ENCODE assay signal across 10 cellular contexts in the genomic region with DNA sequence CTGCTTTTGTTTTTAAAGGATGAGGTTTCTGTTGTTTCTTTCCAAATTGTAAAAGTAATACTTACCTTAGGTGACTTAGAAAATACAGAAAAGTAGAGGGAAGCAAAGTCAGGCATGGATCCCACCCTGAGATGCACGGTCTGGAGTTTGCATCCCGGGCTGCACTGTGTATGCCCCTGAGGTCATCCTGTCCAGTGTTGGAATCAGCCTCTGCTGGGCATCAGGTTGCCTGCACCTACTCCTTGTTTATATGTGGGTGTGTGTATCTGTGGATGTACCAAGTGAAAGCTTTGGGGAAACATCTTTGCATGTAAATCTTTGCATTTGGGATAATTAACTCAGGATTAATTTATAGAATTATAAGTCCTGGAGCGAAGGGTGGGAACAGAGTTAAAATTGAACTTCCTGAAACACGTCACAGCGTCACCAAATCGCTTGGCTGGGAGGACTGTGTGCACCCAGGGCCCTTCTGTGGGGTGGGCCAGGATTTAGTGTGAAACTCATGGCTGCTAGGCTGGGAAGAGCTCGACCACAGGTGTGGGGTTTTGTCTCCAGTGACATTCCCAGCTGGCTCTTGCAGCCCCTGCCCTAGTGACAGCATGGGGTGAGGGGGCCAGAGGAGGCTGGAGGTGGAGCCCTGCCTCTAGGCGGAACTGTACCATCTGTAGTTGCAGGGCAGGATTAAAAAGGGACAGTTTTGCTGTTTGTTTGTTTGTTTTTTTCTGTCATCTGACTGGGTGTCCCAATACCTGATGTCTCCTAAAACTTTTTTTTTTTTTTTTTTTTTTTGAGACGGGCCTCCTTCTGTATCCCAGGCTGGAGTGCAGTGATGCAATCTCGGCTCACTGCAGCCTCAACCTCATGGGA. TPM values are rescaled to one million over a fixed set of nuclear protein-coding genes. Genes with fewer than 3 reads are reported as not detected.
DNase-seq lines count a peak whose midpoint lies in the region; ATAC-seq, FAIRE-seq and TF ChIP-seq lines count a peak whose summit lies in the region.
"Had no signal": no experiment of that assay in that cellular context is flagged by ENCODE, and none has a peak within 500 bp of the region (broad histone marks: within the 10 kb centered on the region; RNA-seq: fewer than 3 reads in every experiment).

No MANE protein-coding gene starts in this region.

- H3K36me3 ChIP-seq in esophagus muscularis mucosa (no peaks in the 10 kb centered on the region), ovary (no peaks in the 10 kb centered on the region)

- TF ChIP-seq CTCF in AG10803 (conservative IDR thresholded peaks at IDR 0.05; ENCODE audit: low read length): no peak
- TF ChIP-seq CTCF in esophagus muscularis mucosa (IDR thresholded peaks at IDR 0.05): no peak
- TF ChIP-seq CTCF in ovary (IDR thresholded peaks at IDR 0.05): no peak

- H3K27ac ChIP-seq in esophagus muscularis mucosa (replicated peaks in 1 of 4): peak overlapping the region; percentile 92 to 97 (median 96)
- H3K27ac ChIP-seq in ovary: peak overlapping the region; percentile 86 to 91

- H3K4me1 ChIP-seq in esophagus muscularis mucosa: peaks cover 65 to 93% (median 83%) of the 10 kb centered on the region in 4 donors
- peaks cover 25% of the 10 kb centered on the region for H3K4me1 ChIP-seq in ovary (ENCODE audit: insufficient read depth)

- H3K4me3 ChIP-seq in AG10803 (ENCODE audit: low read length) (no peak overlapping the region), esophagus muscularis mucosa (peak overlapping the region; percentile 47 to 55 (median 52)), ovary (no peak overlapping the region)

- ATAC-seq in GM21423 (IDR thresholded peaks at IDR 0.05; ENCODE audit: unreplicated experiment) (no peak), HG02852 (IDR thresholded peaks at IDR 0.05; ENCODE audit: unreplicated experiment) (no peak)
- ATAC-seq: stimulated activated effector memory CD8-positive, alpha-beta T cell treated with anti-CD3 and anti-CD28 coated beads, Interleukin-12 subunit alpha, Interleukin-12 subunit beta, amount 100 ng/mL, for 72 hours had no signal

- WGBS in esophagus muscularis mucosa: 73% methylated on average over 10 of the region's 10 CpGs
- 77 to 85% (median 79%) methylated on average over 10 of the region's 10 CpGs for WGBS in ovary, 3 donors

- H3K9me3 ChIP-seq in esophagus muscularis mucosa (no peaks in the 10 kb centered on the region), ovary (no peaks in the 10 kb centered on the region)

- H3K27me3 ChIP-seq in esophagus muscularis mucosa: no peaks in the 10 kb centered on the region
- no peaks in the 10 kb centered on the region for H3K27me3 ChIP-seq in ovary

- DNase-seq in AG10803 (ENCODE audit: low read depth) (peak; percentile 7), RCC 7860 (ENCODE audit: low spot score) (peak; percentile 59), esophagus muscularis mucosa (ENCODE audit: extremely low spot score) (no peak), ovary (no peak), NOMO-1 treated with dmso at 0.1 percent for 144 hours (lab: John Stamatoyannopoulos, UW; ENCODE audit: unreplicated experiment) (no peak)
- DNase-seq in activated CD4-positive, alpha-beta T cell treated with anti-CD3 and anti-CD28 coated beads, Interleukin-2, amount 50 U/mL, for 1 hour: no peak
- DNase-seq: COR-L47 had no signal

- TF ChIP-seq POLR2A in esophagus muscularis mucosa (IDR thresholded peaks at IDR 0.05; ENCODE audit: low read depth) (no peak), ovary (IDR thresholded peaks at IDR 0.05) (no peak)

- intact Hi-C loops in esophagus muscularis mucosa (cut with DNase I): loop anchor here (2.0 kb wide), 1 partner anchor 27 kb away; no protein-coding TSS in a partner anchor
- intact Hi-C loops in ovary (cut with DNase I): loop anchor here in 1 of 4 donors (2.0 kb wide), 1 partner anchor 29 kb away; a partner anchor contains a TSS

- no peak for TF ChIP-seq EP300 in esophagus muscularis mucosa (IDR thresholded peaks at IDR 0.05)
- TF ChIP-seq EP300 in ovary (IDR thresholded peaks at IDR 0.05): no peak

- FAIRE-seq in RCC 7860 (lab: Jason Lieb, UNC): peak; percentile 4

RNA-seq across cellular contexts. Expression of a gene that starts 28.0 kb away (rescaled TPM):
- total RNA-seq in esophagus muscularis mucosa: 10 to 100 TPM; 20.8 to 24.0 (median 22.0) TPM
- total RNA-seq in ovary: 10 to 100 TPM; 13.4 to 39.0 (median 29.5) TPM
- polyA plus RNA-seq in ovary: 10 to 100 TPM; 12.0 to 17.1 TPM

Comparison
In these comparisons a context has a peak if more than half of its experiments do, and no peak if none do; other contexts are left out.
1. DNase-seq: peak in AG10803 (single experiment) and RCC 7860 (single experiment); none in esophagus muscularis mucosa (single experiment), ovary (0 of 5), NOMO-1 treated with dmso at 0.1 percent for 144 hours (single experiment) and activated CD4-positive, alpha-beta T cell treated with anti-CD3 and anti-CD28 coated beads, Interleukin-2, amount 50 U/mL, for 1 hour (single experiment).
2. H3K4me3 ChIP-seq: peak in esophagus muscularis mucosa (4 of 4); none in AG10803 (single experiment) and ovary (single experiment).